24 cellular contexts compared by ENCODE assay signal in genomic region chr20:50688256-50688655, GRCh38. TPM values are rescaled to one million over a fixed set of nuclear protein-coding genes. Genes with fewer than 3 reads are reported as not detected.
"Had no signal": no experiment of that assay in that cellular context is flagged by ENCODE, and none has a peak within 500 bp of the region (broad histone marks: within the 10 kb centered on the region; RNA-seq: fewer than 3 reads in every experiment).

No MANE protein-coding gene starts in this region.

- H3K36me3 Mint-ChIP-seq: activated naive CD4-positive, alpha-beta T cell treated with anti-CD3 and anti-CD28 coated beads, Interleukin-2, amount 10 ng/mL, durations not matched to agents 7 days and 5 days; activated naive CD8-positive, alpha-beta T cell treated with anti-CD3 and anti-CD28 coated beads for 36 hours had no signal

- FAIRE-seq: RCC 7860 had no signal

- H3K9me3 ChIP-seq: adrenal gland had no signal

- H3K9me3 Mint-ChIP-seq: activated B cell treated with CpG ODN at 0.5 μM for 24 hours; activated CD4-positive, alpha-beta memory T cell treated with anti-CD3 and anti-CD28 coated beads, Interleukin-2, amount 10 ng/mL, durations not matched to agents 7 days and 5 days; activated CD4-positive, alpha-beta T cell treated with anti-CD3 and anti-CD28 coated beads, Interleukin-2, amount 10 ng/mL, durations not matched to agents 7 days and 5 days; activated naive CD4-positive, alpha-beta T cell treated with anti-CD3 and anti-CD28 coated beads, Interleukin-2, amount 10 ng/mL, durations not matched to agents 7 days and 5 days; activated naive CD8-positive, alpha-beta T cell treated with anti-CD3 and anti-CD28 coated beads for 36 hours; activated T-cell treated with anti-CD3 and anti-CD28 coated beads, Interleukin-2, amount 50 U/mL, for 72 hours; activated T-helper 2 cell treated with anti-CD3 and anti-CD28 coated beads, Interferon-gamma antibody, Interleukin-2, Interleukin-4, amounts not matched to agents 10 μg/mL and 5 μg/mL and 100 μg/mL, durations not matched to agents 14 hours and 24 hours and 36 hours had no signal

- H3K27ac Mint-ChIP-seq: activated B cell treated with CpG ODN at 0.5 μM for 24 hours; activated CD4-positive, alpha-beta memory T cell treated with anti-CD3 and anti-CD28 coated beads, Interleukin-2, amount 10 ng/mL, durations not matched to agents 7 days and 5 days; activated CD4-positive, alpha-beta T cell treated with anti-CD3 and anti-CD28 coated beads, Interleukin-2, amount 10 ng/mL, durations not matched to agents 7 days and 5 days; activated naive CD4-positive, alpha-beta T cell treated with anti-CD3 and anti-CD28 coated beads, Interleukin-2, amount 10 ng/mL, durations not matched to agents 7 days and 5 days; activated naive CD8-positive, alpha-beta T cell treated with anti-CD3 and anti-CD28 coated beads for 36 hours; activated T-cell treated with anti-CD3 and anti-CD28 coated beads, Interleukin-2, amount 50 U/mL, for 72 hours; activated T-helper 2 cell treated with anti-CD3 and anti-CD28 coated beads, Interferon-gamma antibody, Interleukin-2, Interleukin-4, amounts not matched to agents 10 μg/mL and 5 μg/mL and 100 μg/mL, durations not matched to agents 14 hours and 24 hours and 36 hours; T-helper 17 cell had no signal

- ATAC-seq: activated T-cell treated with anti-CD3 and anti-CD28 coated beads, Interleukin-2, amount 50 U/mL, for 72 hours; T-helper 17 cell had no signal

- H3K36me3 ChIP-seq: adrenal gland had no signal

- DNase-seq: activated B cell treated with CpG ODN at 0.5 μM for 24 hours; activated CD4-positive, alpha-beta memory T cell treated with anti-CD3 and anti-CD28 coated beads, Interleukin-2, amount 10 ng/mL, durations not matched to agents 7 days and 5 days; activated CD4-positive, alpha-beta T cell treated with anti-CD3 and anti-CD28 coated beads, Interleukin-2, amount 10 ng/mL, durations not matched to agents 7 days and 5 days; activated CD8-positive, alpha-beta memory T cell treated with anti-CD3 and anti-CD28 coated beads, Interleukin-2, amount 50 U/mL, for 4 hours; activated gamma-delta T cell treated with Interleukin-2 at 50 U/mL for 16 hours; activated naive CD4-positive, alpha-beta T cell treated with anti-CD3 and anti-CD28 coated beads, Interleukin-2, amount 10 ng/mL, durations not matched to agents 7 days and 5 days; activated naive CD8-positive, alpha-beta T cell treated with anti-CD3 and anti-CD28 coated beads for 36 hours; activated T-cell treated with anti-CD3 and anti-CD28 coated beads, Interleukin-2, amount 50 U/mL, for 72 hours; adrenal gland; anterior cingulate cortex; cerebellar nuclear complex; Karpas-422; NCI-H1105 treated with DMSO at 0.1 percent for 48 hours; NCI-H1436 treated with DMSO at 0.1 percent for 48 hours; NCI-H187; NCI-H2081; NCI-H446; NCI-H524; SHP77 treated with DMSO at 0.1 percent for 48 hours; T-helper 17 cell; T-helper 9 cell had no signal

- H3K27ac ChIP-seq: adrenal gland had no signal

- H3K4me3 Mint-ChIP-seq: activated B cell treated with CpG ODN at 0.5 μM for 24 hours; activated CD4-positive, alpha-beta memory T cell treated with anti-CD3 and anti-CD28 coated beads, Interleukin-2, amount 10 ng/mL, durations not matched to agents 7 days and 5 days; activated CD4-positive, alpha-beta T cell treated with anti-CD3 and anti-CD28 coated beads, Interleukin-2, amount 10 ng/mL, durations not matched to agents 7 days and 5 days; activated naive CD4-positive, alpha-beta T cell treated with anti-CD3 and anti-CD28 coated beads, Interleukin-2, amount 10 ng/mL, durations not matched to agents 7 days and 5 days; activated naive CD8-positive, alpha-beta T cell treated with anti-CD3 and anti-CD28 coated beads for 36 hours; activated T-cell treated with anti-CD3 and anti-CD28 coated beads, Interleukin-2, amount 50 U/mL, for 72 hours; T-helper 17 cell had no signal

RNA-seq across cellular contexts. Expression of gene RIPOR3, which starts 3.1 kb away (rescaled TPM):
- total RNA-seq: activated B cell treated with CpG ODN at 0.5 μM for 24 hours; activated CD4-positive, alpha-beta memory T cell treated with anti-CD3 and anti-CD28 coated beads, Interleukin-2, amount 10 ng/mL, durations not matched to agents 7 days and 5 days; activated CD4-positive, alpha-beta T cell treated with anti-CD3 and anti-CD28 coated beads, Interleukin-2, amount 10 ng/mL, durations not matched to agents 7 days and 5 days; activated naive CD8-positive, alpha-beta T cell treated with anti-CD3 and anti-CD28 coated beads for 36 hours; activated T-helper 2 cell treated with anti-CD3 and anti-CD28 coated beads, Interferon-gamma antibody, Interleukin-2, Interleukin-4, amounts not matched to agents 10 μg/mL and 5 μg/mL and 100 μg/mL, durations not matched to agents 14 hours and 24 hours and 36 hours; SK-MEL-5 had no signal
